In the genomic region with DNA sequence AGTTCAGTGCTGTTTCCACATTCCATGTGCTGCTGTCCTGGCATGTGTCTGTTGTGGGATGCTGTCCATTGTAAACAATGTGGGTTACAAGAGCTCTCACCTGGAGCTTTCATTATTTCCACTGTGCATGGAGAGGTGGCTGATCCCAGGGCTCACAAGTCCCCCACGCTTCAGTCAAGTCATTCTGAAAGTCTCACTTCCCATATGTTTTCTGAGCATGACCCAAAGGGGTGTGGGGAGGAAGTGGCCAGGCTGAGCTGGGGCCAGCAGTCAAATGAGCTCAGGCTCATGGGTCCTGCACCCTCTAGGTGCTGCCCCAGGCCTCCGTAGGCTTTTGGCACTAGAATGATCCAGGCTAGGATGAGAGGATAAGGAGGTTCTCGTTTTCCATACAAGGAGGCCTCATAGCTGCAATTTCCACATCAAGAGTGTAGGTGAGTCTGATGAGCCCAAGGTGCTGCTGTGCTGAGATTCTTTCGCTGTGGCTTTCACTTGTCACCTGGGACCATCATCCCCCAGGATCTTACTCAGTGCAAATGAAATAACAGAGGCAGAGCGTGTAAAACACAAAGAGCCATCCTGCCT, we compare ENCODE assay signal across 9 cellular contexts. TPM values are rescaled to one million over a fixed set of nuclear protein-coding genes. Genes with fewer than 3 reads are reported as not detected.
DNase-seq lines count a peak whose midpoint lies in the region; ATAC-seq and TF ChIP-seq lines count a peak whose summit lies in the region.
"Had no signal": no experiment of that assay in that cellular context is flagged by ENCODE, and none has a peak within 500 bp of the region (broad histone marks: within the 10 kb centered on the region; RNA-seq: fewer than 3 reads in every experiment).

No MANE protein-coding gene starts in this region.

- no peak for ATAC-seq in CD4-positive, CD25-positive, alpha-beta regulatory T cell (ENCODE audit: low read depth in 2 of 2)
- ATAC-seq in HG03139 (IDR thresholded peaks at IDR 0.05; ENCODE audit: unreplicated experiment), result peak; percentile 69
- ATAC-seq in activated T-cell treated with anti-CD3 and anti-CD28 coated beads, Interleukin-2, amount 50 U/mL, for 72 hours (replicated peaks in 1 of 2), result peak; percentile 77 to 78
- no peak for ATAC-seq in psoas muscle

- peaks cover 69% of the 10 kb centered on the region for H3K4me1 ChIP-seq in CD4-positive, CD25-positive, alpha-beta regulatory T cell (ENCODE audit: control insufficient read depth, insufficient read depth, low read length, poor library complexity, severe bottlenecking)
- H3K4me1 ChIP-seq in psoas muscle, result no peaks in the 10 kb centered on the region

- TF ChIP-seq CTCF in psoas muscle (IDR thresholded peaks at IDR 0.05), result no peak

- H3K36me3 ChIP-seq in CD4-positive, CD25-positive, alpha-beta regulatory T cell (ENCODE audit: control insufficient read depth, insufficient read depth, low read length), result peaks cover 82% of the 10 kb centered on the region
- peaks cover 0 to 6% of the 10 kb centered on the region in 2 donors for H3K36me3 ChIP-seq in psoas muscle (ENCODE audit: insufficient read depth in 1 of 2, low read depth in 1 of 2)

- H3K27ac Mint-ChIP-seq in CD4-positive, CD25-positive, alpha-beta regulatory T cell, result peak overlapping the region; percentile 89 to 100 (median 100)
- peak overlapping the region; percentile 31 for H3K27ac Mint-ChIP-seq in activated T-cell treated with anti-CD3 and anti-CD28 coated beads, Interleukin-2, amount 50 U/mL, for 72 hours

- 79 to 85% (median 82%) methylated on average over 5 of the region's 5 CpGs for WGBS in psoas muscle, 3 donors

- in situ Hi-C loops in ACHN (cut with HindIII; ENCODE audit: low pct_ligation_motif_present, low pct_unique_long_range_greater_than_20kb, low sequenced_read_pairs), result no loop called here

- H3K4me3 Mint-ChIP-seq in CD4-positive, CD25-positive, alpha-beta regulatory T cell, result peak overlapping the region; percentile 99 to 100 (median 100)
- peak overlapping the region; percentile 96 to 98 for H3K4me3 Mint-ChIP-seq in activated T-cell treated with anti-CD3 and anti-CD28 coated beads, Interleukin-2, amount 50 U/mL, for 72 hours
- H3K4me3 Mint-ChIP-seq: neural crest cell had no signal

- H3K9me3 ChIP-seq in CD4-positive, CD25-positive, alpha-beta regulatory T cell (ENCODE audit: control insufficient read depth in 2 of 2, low read length in 2 of 2), result no peaks in the 10 kb centered on the region
- H3K9me3 ChIP-seq in psoas muscle, result no peaks in the 10 kb centered on the region

- intact Hi-C loops in psoas muscle (cut with DNase I), result no loop called here

- H3K36me3 Mint-ChIP-seq in CD4-positive, CD25-positive, alpha-beta regulatory T cell, result peaks cover 93% of the 10 kb centered on the region
- H3K36me3 Mint-ChIP-seq in activated T-cell treated with anti-CD3 and anti-CD28 coated beads, Interleukin-2, amount 50 U/mL, for 72 hours (ENCODE audit: insufficient read depth in 2 of 2), result peaks cover 32 to 62% of the 10 kb centered on the region in 2 donors

- peak overlapping the region; percentile 97 for H3K4me3 ChIP-seq in CD4-positive, CD25-positive, alpha-beta regulatory T cell (ENCODE audit: low read depth, low read length)
- H3K4me3 ChIP-seq in skin epidermis (peak overlapping the region in 2 of 7 experiments; percentile 0 to 42), psoas muscle (no peak overlapping the region)

- H3K27me3 Mint-ChIP-seq in CD4-positive, CD25-positive, alpha-beta regulatory T cell, result no peaks in the 10 kb centered on the region
- no peaks in the 10 kb centered on the region for H3K27me3 Mint-ChIP-seq in activated T-cell treated with anti-CD3 and anti-CD28 coated beads, Interleukin-2, amount 50 U/mL, for 72 hours (ENCODE audit: low read depth)

- H3K4me1 Mint-ChIP-seq in CD4-positive, CD25-positive, alpha-beta regulatory T cell, result peaks cover 28 to 65% (median 46%) of the 10 kb centered on the region in 4 donors
- H3K4me1 Mint-ChIP-seq in activated T-cell treated with anti-CD3 and anti-CD28 coated beads, Interleukin-2, amount 50 U/mL, for 72 hours (ENCODE audit: low read depth), result peaks cover 93% of the 10 kb centered on the region

- H3K9me3 Mint-ChIP-seq in CD4-positive, CD25-positive, alpha-beta regulatory T cell, result peaks cover 0 to 1% (median 0%) of the 10 kb centered on the region in 7 donors
- H3K9me3 Mint-ChIP-seq in activated T-cell treated with anti-CD3 and anti-CD28 coated beads, Interleukin-2, amount 50 U/mL, for 72 hours, result no peaks in the 10 kb centered on the region
- H3K9me3 Mint-ChIP-seq: neural crest cell had no signal

- peak; percentile 30 for TF ChIP-seq POLR2A in GM19193 (IDR thresholded peaks at IDR 0.05; ENCODE audit: extremely low read depth, insufficient read depth, insufficient read length)

- DNase-seq in CD4-positive, CD25-positive, alpha-beta regulatory T cell, result peak in 1 of 3 donors; percentile 61
- peak; percentile 62 to 66 for DNase-seq in activated T-cell treated with anti-CD3 and anti-CD28 coated beads, Interleukin-2, amount 50 U/mL, for 72 hours
- DNase-seq in ACHN (no peak), HPDE6-E6E7 (ENCODE audit: extremely low spot score) (no peak), psoas muscle (no peak)

- H3K27ac ChIP-seq in CD4-positive, CD25-positive, alpha-beta regulatory T cell (ENCODE audit: insufficient read depth, low read length, poor library complexity, severe bottlenecking), result peak overlapping the region; percentile 94
- H3K27ac ChIP-seq in skin epidermis (peak overlapping the region in 17 of 21 experiments; percentile 1 to 98 (median 51)), psoas muscle (no peak overlapping the region)

- no peaks in the 10 kb centered on the region for H3K27me3 ChIP-seq in CD4-positive, CD25-positive, alpha-beta regulatory T cell (ENCODE audit: control insufficient read depth, insufficient read depth, low read length)
- H3K27me3 ChIP-seq in psoas muscle (ENCODE audit: insufficient read depth in 3 of 3, low read length in 2 of 3), result no peaks in the 10 kb centered on the region

RNA-seq across cellular contexts. Expression of gene STARD5, which starts 22.0 kb away (rescaled TPM):
- total RNA-seq in CD4-positive, CD25-positive, alpha-beta regulatory T cell, result 6.6 TPM
- 1 to 10 TPM; 4.0 to 5.0 (median 4.1) TPM for polyA plus RNA-seq in CD4-positive, CD25-positive, alpha-beta regulatory T cell
- 10 to 100 TPM in 1 of 2 donors, 1 to 10 TPM in 1; 9.0 to 10.3 TPM for total RNA-seq in activated T-cell treated with anti-CD3 and anti-CD28 coated beads, Interleukin-2, amount 50 U/mL, for 72 hours
- total RNA-seq in psoas muscle, result 1 to 10 TPM in 2 of 4 donors, under 1 TPM in 2; 0.25 to 1.9 (median 0.92) TPM
- under 1 TPM; 0.49 to 0.64 (median 0.55) TPM for polyA plus RNA-seq in psoas muscle

Comparison
In these comparisons a context has a peak if more than half of its experiments do, and no peak if none do; other contexts are left out.
1. ATAC-seq: peak in HG03139 (single experiment) and activated T-cell treated with anti-CD3 and anti-CD28 coated beads, Interleukin-2, amount 50 U/mL, for 72 hours (2 of 2); none in CD4-positive, CD25-positive, alpha-beta regulatory T cell (0 of 2) and psoas muscle (0 of 4).
2. DNase-seq: peak in activated T-cell treated with anti-CD3 and anti-CD28 coated beads, Interleukin-2, amount 50 U/mL, for 72 hours (2 of 2); none in ACHN (single experiment), HPDE6-E6E7 (single experiment) and psoas muscle (0 of 2).